33 cellular contexts compared by ENCODE assay signal in the genomic region with DNA sequence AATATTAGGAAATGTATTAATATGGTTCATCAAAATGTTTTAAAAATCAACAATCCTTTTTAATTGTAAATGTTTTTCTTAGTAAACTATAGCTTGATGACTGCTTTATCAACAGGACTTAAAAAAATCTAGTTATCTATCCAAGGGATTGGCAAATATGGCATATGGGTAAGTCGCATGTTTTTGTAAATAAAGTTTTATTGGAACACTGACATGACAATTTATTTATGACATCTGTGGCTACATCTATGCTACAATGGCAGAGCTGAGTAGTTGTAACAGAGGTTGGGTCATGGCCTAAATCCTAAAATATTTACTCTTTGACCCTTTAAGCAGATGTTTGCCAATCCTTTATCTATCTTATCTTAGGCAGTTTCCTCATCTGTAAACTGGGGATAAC.
"Had no signal": no experiment of that assay in that cellular context is flagged by ENCODE, and none has a peak within 500 bp of the region (broad histone marks: within the 10 kb centered on the region; RNA-seq: fewer than 3 reads in every experiment).

No MANE protein-coding gene starts in this region.

- H3K27ac ChIP-seq: brain microvascular endothelial cell, coronary artery, dorsolateral prefrontal cortex, gastroesophageal sphincter, WERI-Rb-1 had no signal

- H3K27ac Mint-ChIP-seq: activated B cell treated with CpG ODN at 0.5 μM for 24 hours; activated CD8-positive, alpha-beta T cell treated with anti-CD3 and anti-CD28 coated beads for 36 hours; activated naive CD8-positive, alpha-beta T cell; activated T-helper 17 cell treated with anti-CD3 and anti-CD28 coated beads, Interleukin-2, amount 50 U/mL, for 72 hours; dendritic cell treated with granulocyte-macrophage colony-stimulating factor and Interleukin-4, amounts not matched to agents 40 ng/mL and 50 ng/mL, for 4 days; endodermal cell; T-helper 17 cell; T-helper 2 cell treated with Interferon-gamma antibody and Interleukin-4, amounts not matched to agents 5 μg/mL and 100 μg/mL, for 36 hours had no signal

- H3K4me1 Mint-ChIP-seq: activated B cell treated with CpG ODN at 0.5 μM for 24 hours had no signal

- H3K4me1 ChIP-seq: gastroesophageal sphincter had no signal

- H3K27me3 ChIP-seq: brain microvascular endothelial cell, dorsolateral prefrontal cortex, gastroesophageal sphincter had no signal

- H3K9me3 ChIP-seq: gastroesophageal sphincter had no signal

- H3K4me3 Mint-ChIP-seq: activated B cell treated with CpG ODN at 0.5 μM for 24 hours; activated CD8-positive, alpha-beta T cell treated with anti-CD3 and anti-CD28 coated beads for 36 hours; activated naive CD8-positive, alpha-beta T cell; activated T-cell treated with anti-CD3 and anti-CD28 coated beads, Interleukin-2, amount 50 U/mL, for 4 hours; activated T-helper 17 cell treated with anti-CD3 and anti-CD28 coated beads, Interleukin-2, amount 50 U/mL, for 72 hours; central memory CD8-positive, alpha-beta T cell; dendritic cell treated with granulocyte-macrophage colony-stimulating factor and Interleukin-4, amounts not matched to agents 40 ng/mL and 50 ng/mL, for 4 days; endodermal cell; T-helper 17 cell; T-helper 2 cell treated with Interferon-gamma antibody and Interleukin-4, amounts not matched to agents 5 μg/mL and 100 μg/mL, for 36 hours had no signal

- FAIRE-seq: astrocyte, bronchial epithelial cell had no signal

- H3K27me3 Mint-ChIP-seq: activated B cell treated with CpG ODN at 0.5 μM for 24 hours; activated CD8-positive, alpha-beta T cell treated with anti-CD3 and anti-CD28 coated beads for 36 hours; activated T-helper 17 cell treated with anti-CD3 and anti-CD28 coated beads, Interleukin-2, amount 50 U/mL, for 72 hours; central memory CD8-positive, alpha-beta T cell; dendritic cell treated with granulocyte-macrophage colony-stimulating factor and Interleukin-4, amounts not matched to agents 40 ng/mL and 50 ng/mL, for 4 days had no signal

- ATAC-seq: activated CD4-positive, CD25-positive, alpha-beta regulatory T cell treated with anti-CD3 and anti-CD28 coated beads, Interleukin-2, amount 50 U/mL, for 24 hours; activated CD8-positive, alpha-beta T cell treated with anti-CD3 and anti-CD28 coated beads for 36 hours; activated T-cell treated with anti-CD3 and anti-CD28 coated beads, Interleukin-2, amount 50 U/mL, for 4 hours; activated T-helper 17 cell treated with anti-CD3 and anti-CD28 coated beads, Interleukin-2, amount 50 U/mL, for 72 hours; esophagus mucosa; gastroesophageal sphincter; T-helper 17 cell had no signal

- H3K4me3 ChIP-seq: coronary artery, dorsolateral prefrontal cortex, gastroesophageal sphincter had no signal

- DNase-seq: activated B cell treated with CpG ODN at 0.5 μM for 24 hours; activated CD4-positive, alpha-beta T cell treated with anti-CD3 and anti-CD28 coated beads for 48 hours; activated CD4-positive, alpha-beta T cell treated with anti-CD3 and anti-CD28 coated beads, Interleukin-2, amount 50 U/mL, for 1 hour; activated CD4-positive, alpha-beta T cell treated with anti-CD3 and anti-CD28 coated beads, Interleukin-2, amount 50 U/mL, for 48 hours; activated CD8-positive, alpha-beta memory T cell treated with anti-CD3 and anti-CD28 coated beads for 24 hours; activated CD8-positive, alpha-beta T cell treated with anti-CD3 and anti-CD28 coated beads for 36 hours; activated effector memory CD4-positive, alpha-beta T cell treated with Interleukin-2 at 50 U/mL for 16 hours; activated gamma-delta T cell treated with Interleukin-2 at 50 U/mL for 16 hours; activated naive CD4-positive, alpha-beta T cell treated with anti-CD3 and anti-CD28 coated beads, Interleukin-2, amount 50 U/mL, for 16 hours; activated naive CD4-positive, alpha-beta T cell treated with Interleukin-2 at 50 U/mL for 16 hours; activated T-cell treated with anti-CD3 and anti-CD28 coated beads, Interleukin-2, amount 50 U/mL, for 4 hours; amniotic stem cell; anterior cingulate cortex; brain microvascular endothelial cell; dorsolateral prefrontal cortex; effector memory CD4-positive, alpha-beta T cell; endodermal cell; foreskin melanocyte; T-helper 1 cell; T-helper 17 cell; T1000; WERI-Rb-1 had no signal

- H3K9me3 Mint-ChIP-seq: activated B cell treated with CpG ODN at 0.5 μM for 24 hours; activated CD8-positive, alpha-beta T cell treated with anti-CD3 and anti-CD28 coated beads for 36 hours; activated T-cell treated with anti-CD3 and anti-CD28 coated beads, Interleukin-2, amount 50 U/mL, for 4 hours; activated T-helper 17 cell treated with anti-CD3 and anti-CD28 coated beads, Interleukin-2, amount 50 U/mL, for 72 hours; central memory CD8-positive, alpha-beta T cell; dendritic cell treated with granulocyte-macrophage colony-stimulating factor and Interleukin-4, amounts not matched to agents 40 ng/mL and 50 ng/mL, for 4 days; endodermal cell; T-helper 2 cell treated with Interferon-gamma antibody and Interleukin-4, amounts not matched to agents 5 μg/mL and 100 μg/mL, for 36 hours had no signal

- H3K36me3 Mint-ChIP-seq: activated naive CD8-positive, alpha-beta T cell had no signal

- H3K36me3 ChIP-seq: brain microvascular endothelial cell, gastroesophageal sphincter, WERI-Rb-1 had no signal
